Comparison of ENCODE assay signal across 16 cellular contexts in genomic region chr6:159152014-159152413, GRCh38. TPM values are rescaled to one million over a fixed set of nuclear protein-coding genes. Genes with fewer than 3 reads are reported as not detected.
"Had no signal": no experiment of that assay in that cellular context is flagged by ENCODE, and none has a peak within 500 bp of the region (broad histone marks: within the 10 kb centered on the region; RNA-seq: fewer than 3 reads in every experiment).

No MANE protein-coding gene starts in this region.

- H3K27ac ChIP-seq: coronary artery, prostate gland, transverse colon, uterus, WERI-Rb-1 had no signal

- H3K27me3 Mint-ChIP-seq: activated naive CD8-positive, alpha-beta T cell treated with anti-CD3 and anti-CD28 coated beads for 36 hours; memory B cell had no signal

- DNase-seq: activated CD4-positive, alpha-beta T cell treated with anti-CD3 and anti-CD28 coated beads for 1 hour; uterus had no signal

- H3K9me3 ChIP-seq: prostate gland, uterus had no signal

- H3K4me1 ChIP-seq: prostate gland, transverse colon, uterus had no signal

- H3K27me3 ChIP-seq: transverse colon, uterus had no signal

- H3K36me3 ChIP-seq: prostate gland, transverse colon, uterus, WERI-Rb-1 had no signal

- H3K4me3 ChIP-seq: coronary artery, prostate gland, skin epidermis, transverse colon, uterus had no signal

- H3K4me3 Mint-ChIP-seq: activated naive CD8-positive, alpha-beta T cell treated with anti-CD3 and anti-CD28 coated beads for 36 hours; activated T-helper 1 cell treated with anti-CD3 and anti-CD28 coated beads, Interleukin-12 subunit alpha, Interleukin-12 subunit beta, Interleukin-2, Interleukin-4 antibody, amounts not matched to agents 30 ng/mL and 10 ng/mL and 1 ng/mL, durations not matched to agents 14 hours and 24 hours and 36 hours; central memory CD8-positive, alpha-beta T cell; immature natural killer cell; memory B cell; naive thymus-derived CD8-positive, alpha-beta T cell; stimulated activated naive CD8-positive, alpha-beta T cell treated with anti-CD3 and anti-CD28 coated beads, Interleukin-15, Interleukin-2, amounts not matched to agents 100 ng/mL and 50 ng/mL, for 24 hours had no signal

- H3K4me1 Mint-ChIP-seq: central memory CD8-positive, alpha-beta T cell had no signal

- H3K27ac Mint-ChIP-seq: activated naive CD8-positive, alpha-beta T cell treated with anti-CD3 and anti-CD28 coated beads for 36 hours; activated T-helper 1 cell treated with anti-CD3 and anti-CD28 coated beads, Interleukin-12 subunit alpha, Interleukin-12 subunit beta, Interleukin-2, Interleukin-4 antibody, amounts not matched to agents 30 ng/mL and 10 ng/mL and 1 ng/mL, durations not matched to agents 14 hours and 24 hours and 36 hours; brain; immature natural killer cell; memory B cell; naive thymus-derived CD8-positive, alpha-beta T cell; stimulated activated naive CD8-positive, alpha-beta T cell treated with anti-CD3 and anti-CD28 coated beads, Interleukin-15, Interleukin-2, amounts not matched to agents 100 ng/mL and 50 ng/mL, for 24 hours had no signal

RNA-seq across cellular contexts. Expression of gene FNDC1, which starts 17.2 kb away (rescaled TPM):
- total RNA-seq: activated CD8-positive, alpha-beta memory T cell treated with anti-CD3 and anti-CD28 coated beads for 36 hours; activated T-helper 1 cell treated with anti-CD3 and anti-CD28 coated beads, Interleukin-12 subunit alpha, Interleukin-12 subunit beta, Interleukin-2, Interleukin-4 antibody, amounts not matched to agents 30 ng/mL and 10 ng/mL and 1 ng/mL, durations not matched to agents 14 hours and 24 hours and 36 hours; naive thymus-derived CD8-positive, alpha-beta T cell had no signal
- polyA plus RNA-seq: immature natural killer cell; naive thymus-derived CD8-positive, alpha-beta T cell had no signal
